In genomic region chr14:59483819-59484610, GRCh38 we compare ENCODE assay signal across 1 cellular context.
TF ChIP-seq lines count a peak whose summit lies in the region.

A gene with protein sequence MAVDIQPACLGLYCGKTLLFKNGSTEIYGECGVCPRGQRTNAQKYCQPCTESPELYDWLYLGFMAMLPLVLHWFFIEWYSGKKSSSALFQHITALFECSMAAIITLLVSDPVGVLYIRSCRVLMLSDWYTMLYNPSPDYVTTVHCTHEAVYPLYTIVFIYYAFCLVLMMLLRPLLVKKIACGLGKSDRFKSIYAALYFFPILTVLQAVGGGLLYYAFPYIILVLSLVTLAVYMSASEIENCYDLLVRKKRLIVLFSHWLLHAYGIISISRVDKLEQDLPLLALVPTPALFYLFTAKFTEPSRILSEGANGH (plus strand): TSS chr14:59484517. CDS start chr14:59484590, 73 bp downstream.
Gene L3HYPDH (minus strand): TSS chr14:59484408. CDS start chr14:59484316, 92 bp downstream.

TF ChIP-seq in GM12878, 131 proteins besides CTCF, POLR2A, EP300 and RAD21 (continued from another document):
- TF ChIP-seq CUX1 (IDR thresholded peaks at IDR 0.05; ENCODE audit: insufficient replicate concordance, low read depth, low read length) (no peak), CREM (IDR thresholded peaks at IDR 0.05; ENCODE audit: low read depth) (peak; percentile 20), ZBED1 (IDR thresholded peaks at IDR 0.05; ENCODE audit: borderline replicate concordance) (no peak), IRF3 (IDR thresholded peaks at IDR 0.05) (no peak)
- TF ChIP-seq, protein P1, sequence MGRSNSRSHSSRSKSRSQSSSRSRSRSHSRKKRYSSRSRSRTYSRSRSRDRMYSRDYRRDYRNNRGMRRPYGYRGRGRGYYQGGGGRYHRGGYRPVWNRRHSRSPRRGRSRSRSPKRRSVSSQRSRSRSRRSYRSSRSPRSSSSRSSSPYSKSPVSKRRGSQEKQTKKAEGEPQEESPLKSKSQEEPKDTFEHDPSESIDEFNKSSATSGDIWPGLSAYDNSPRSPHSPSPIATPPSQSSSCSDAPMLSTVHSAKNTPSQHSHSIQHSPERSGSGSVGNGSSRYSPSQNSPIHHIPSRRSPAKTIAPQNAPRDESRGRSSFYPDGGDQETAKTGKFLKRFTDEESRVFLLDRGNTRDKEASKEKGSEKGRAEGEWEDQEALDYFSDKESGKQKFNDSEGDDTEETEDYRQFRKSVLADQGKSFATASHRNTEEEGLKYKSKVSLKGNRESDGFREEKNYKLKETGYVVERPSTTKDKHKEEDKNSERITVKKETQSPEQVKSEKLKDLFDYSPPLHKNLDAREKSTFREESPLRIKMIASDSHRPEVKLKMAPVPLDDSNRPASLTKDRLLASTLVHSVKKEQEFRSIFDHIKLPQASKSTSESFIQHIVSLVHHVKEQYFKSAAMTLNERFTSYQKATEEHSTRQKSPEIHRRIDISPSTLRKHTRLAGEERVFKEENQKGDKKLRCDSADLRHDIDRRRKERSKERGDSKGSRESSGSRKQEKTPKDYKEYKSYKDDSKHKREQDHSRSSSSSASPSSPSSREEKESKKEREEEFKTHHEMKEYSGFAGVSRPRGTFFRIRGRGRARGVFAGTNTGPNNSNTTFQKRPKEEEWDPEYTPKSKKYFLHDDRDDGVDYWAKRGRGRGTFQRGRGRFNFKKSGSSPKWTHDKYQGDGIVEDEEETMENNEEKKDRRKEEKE (IDR thresholded peaks at IDR 0.05), result no peak
